ENCODE assay signal across 15 cellular contexts in genomic region chr11:102510439-102510838, GRCh38. TPM values are rescaled to one million over a fixed set of nuclear protein-coding genes. Genes with fewer than 3 reads are reported as not detected.
"Had no signal": no experiment of that assay in that cellular context is flagged by ENCODE, and none has a peak within 500 bp of the region (broad histone marks: within the 10 kb centered on the region; RNA-seq: fewer than 3 reads in every experiment).

No MANE protein-coding gene starts in this region.

RNA-seq across cellular contexts. Expression of gene MMP7, which starts 20.1 kb away (rescaled TPM):
- total RNA-seq: activated CD4-positive, alpha-beta memory T cell treated with anti-CD3 and anti-CD28 coated beads for 36 hours; activated CD4-positive, alpha-beta T cell treated with anti-CD3 and anti-CD28 coated beads for 36 hours; activated CD4-positive, alpha-beta T cell treated with anti-CD3 and anti-CD28 coated beads, Interleukin-2, amount 10 ng/mL, durations not matched to agents 24 days and 14 days; activated CD8-positive, alpha-beta memory T cell treated with anti-CD3 and anti-CD28 coated beads for 36 hours; activated CD8-positive, alpha-beta memory T cell treated with anti-CD3 and anti-CD28 coated beads, Interleukin-2, amount 10 ng/mL, durations not matched to agents 7 days and 5 days; activated CD8-positive, alpha-beta T cell treated with anti-CD3 and anti-CD28 coated beads, Interleukin-2, amount 10 ng/mL, durations not matched to agents 7 days and 5 days; activated naive CD4-positive, alpha-beta T cell treated with anti-CD3 and anti-CD28 coated beads for 36 hours; activated naive CD8-positive, alpha-beta T cell treated with anti-CD3 and anti-CD28 coated beads for 36 hours; activated T-helper 1 cell treated with anti-CD3 and anti-CD28 coated beads, Interleukin-12 subunit alpha, Interleukin-12 subunit beta, Interleukin-2, Interleukin-4 antibody, amounts not matched to agents 30 ng/mL and 10 ng/mL and 1 ng/mL, durations not matched to agents 14 hours and 24 hours and 36 hours; activated T-helper 2 cell treated with anti-CD3 and anti-CD28 coated beads, Interferon-gamma antibody, Interleukin-2, Interleukin-4, amounts not matched to agents 10 μg/mL and 5 μg/mL and 100 μg/mL, durations not matched to agents 14 hours and 24 hours and 36 hours; cardiac muscle cell; endothelial cell of umbilical vein had no signal
- polyA plus RNA-seq: adrenal gland, aorta, cardiac muscle cell, fibroblast of lung had no signal
